Comparison of ENCODE assay signal across 8 cellular contexts in genomic region chr3:43155464-43156121, GRCh38. TPM values are rescaled to one million over a fixed set of nuclear protein-coding genes. Genes with fewer than 3 reads are reported as not detected.
A peak's percentile ranks its signal among the peaks of the same experiment; 100 is the strongest.
DNase-seq lines count a peak whose midpoint lies in the region; ATAC-seq and TF ChIP-seq lines count a peak whose summit lies in the region.

No MANE protein-coding gene starts in this region.

- H3K4me3 ChIP-seq in AG04449 (ENCODE audit: low read depth, low read length) (no peak overlapping the region), skeletal muscle cell (ENCODE audit: low read depth, low read length) (no peak overlapping the region)

- no peaks in the 10 kb centered on the region for H3K27me3 Mint-ChIP-seq in stimulated activated naive CD8-positive, alpha-beta T cell treated with anti-CD3 and anti-CD28 coated beads, Interleukin-15, amount 100 ng/mL, for 72 hours

- DNase-seq in AG04449 (ENCODE audit: low read depth, low spot score) (peak; percentile 41), HT-29 (ENCODE audit: low spot score) (peak; percentile 58), amniotic epithelial cell (ENCODE audit: low read depth) (peak; percentile 76), hippocampal formation (lab: John Stamatoyannopoulos, UW) (peak; percentile 44 to 63), skeletal muscle cell (ENCODE audit: low read depth) (peak; percentile 53), mesenteric fat pad (ENCODE audit: low spot score) (no peak)
- no peak for DNase-seq in stimulated activated naive CD8-positive, alpha-beta T cell treated with anti-CD3 and anti-CD28 coated beads, Interleukin-15, amount 100 ng/mL, for 72 hours

- H3K4me3 Mint-ChIP-seq in stimulated activated naive CD8-positive, alpha-beta T cell treated with anti-CD3 and anti-CD28 coated beads, Interleukin-15, amount 100 ng/mL, for 72 hours = no peak overlapping the region

- H3K4me1 Mint-ChIP-seq in stimulated activated naive CD8-positive, alpha-beta T cell treated with anti-CD3 and anti-CD28 coated beads, Interleukin-15, amount 100 ng/mL, for 72 hours = peaks cover 17% of the 10 kb centered on the region

- peak overlapping the region in 1 of 2 donors; percentile 53 for H3K27ac Mint-ChIP-seq in stimulated activated naive CD8-positive, alpha-beta T cell treated with anti-CD3 and anti-CD28 coated beads, Interleukin-15, amount 100 ng/mL, for 72 hours

- peak; percentile 75 for TF ChIP-seq CTCF in AG04449 (IDR thresholded peaks at IDR 0.05; ENCODE audit: insufficient read depth, low read length, missing control alignments)

- POLR2A ChIA-PET in AG04449 (lab: Yijun Ruan, JAX) = no interaction called here

- CTCF ChIA-PET in AG04449 (lab: Yijun Ruan, JAX) = interaction anchor here (0.6 to 13.0 kb wide), 21 partner anchors 9 to 348 kb away, joined by 3 to 241 read pairs (median 3); no protein-coding TSS in a partner anchor

- no peaks in the 10 kb centered on the region for H3K9me3 Mint-ChIP-seq in stimulated activated naive CD8-positive, alpha-beta T cell treated with anti-CD3 and anti-CD28 coated beads, Interleukin-15, amount 100 ng/mL, for 72 hours

- ATAC-seq in stimulated activated naive CD8-positive, alpha-beta T cell treated with anti-CD3 and anti-CD28 coated beads, Interleukin-15, amount 100 ng/mL, for 72 hours = no peak
- no peak for ATAC-seq in GM19035 (IDR thresholded peaks at IDR 0.05; ENCODE audit: unreplicated experiment)

RNA-seq across cellular contexts. Expression of gene POMGNT2, which starts 49.7 kb away (rescaled TPM):
- total RNA-seq in HT-29 (2014; rRNA removed; shearing (Covaris generic)) = 17.2 and 18.0 TPM in 2 replicates
- 16.1 TPM for total RNA-seq in mesenteric fat pad

Comparison
In these comparisons a context has a peak if more than half of its experiments do, and no peak if none do; other contexts are left out.
1. DNase-seq: peak in AG04449 (single experiment), HT-29 (single experiment), amniotic epithelial cell (single experiment), hippocampal formation (2 of 2) and skeletal muscle cell (single experiment); none in mesenteric fat pad (single experiment) and stimulated activated naive CD8-positive, alpha-beta T cell treated with anti-CD3 and anti-CD28 coated beads, Interleukin-15, amount 100 ng/mL, for 72 hours (0 of 2).